Comparison of ENCODE assay signal across 1 cellular context in genomic region chr1:64917328-64917861, GRCh38.
TF ChIP-seq lines count a peak whose summit lies in the region.

No MANE protein-coding gene starts in this region.

TF ChIP-seq in WTC11, 78 proteins besides CTCF, POLR2A, EP300 and RAD21 (continued from another document):
- TF ChIP-seq, protein P1, sequence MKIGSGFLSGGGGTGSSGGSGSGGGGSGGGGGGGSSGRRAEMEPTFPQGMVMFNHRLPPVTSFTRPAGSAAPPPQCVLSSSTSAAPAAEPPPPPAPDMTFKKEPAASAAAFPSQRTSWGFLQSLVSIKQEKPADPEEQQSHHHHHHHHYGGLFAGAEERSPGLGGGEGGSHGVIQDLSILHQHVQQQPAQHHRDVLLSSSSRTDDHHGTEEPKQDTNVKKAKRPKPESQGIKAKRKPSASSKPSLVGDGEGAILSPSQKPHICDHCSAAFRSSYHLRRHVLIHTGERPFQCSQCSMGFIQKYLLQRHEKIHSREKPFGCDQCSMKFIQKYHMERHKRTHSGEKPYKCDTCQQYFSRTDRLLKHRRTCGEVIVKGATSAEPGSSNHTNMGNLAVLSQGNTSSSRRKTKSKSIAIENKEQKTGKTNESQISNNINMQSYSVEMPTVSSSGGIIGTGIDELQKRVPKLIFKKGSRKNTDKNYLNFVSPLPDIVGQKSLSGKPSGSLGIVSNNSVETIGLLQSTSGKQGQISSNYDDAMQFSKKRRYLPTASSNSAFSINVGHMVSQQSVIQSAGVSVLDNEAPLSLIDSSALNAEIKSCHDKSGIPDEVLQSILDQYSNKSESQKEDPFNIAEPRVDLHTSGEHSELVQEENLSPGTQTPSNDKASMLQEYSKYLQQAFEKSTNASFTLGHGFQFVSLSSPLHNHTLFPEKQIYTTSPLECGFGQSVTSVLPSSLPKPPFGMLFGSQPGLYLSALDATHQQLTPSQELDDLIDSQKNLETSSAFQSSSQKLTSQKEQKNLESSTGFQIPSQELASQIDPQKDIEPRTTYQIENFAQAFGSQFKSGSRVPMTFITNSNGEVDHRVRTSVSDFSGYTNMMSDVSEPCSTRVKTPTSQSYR (CRISPR knock-in tag; IDR thresholded peaks at IDR 0.05), result no peak
- TF ChIP-seq FOXK1 (CRISPR knock-in tag; IDR thresholded peaks at IDR 0.05), result no peak
- TF ChIP-seq, protein P2, sequence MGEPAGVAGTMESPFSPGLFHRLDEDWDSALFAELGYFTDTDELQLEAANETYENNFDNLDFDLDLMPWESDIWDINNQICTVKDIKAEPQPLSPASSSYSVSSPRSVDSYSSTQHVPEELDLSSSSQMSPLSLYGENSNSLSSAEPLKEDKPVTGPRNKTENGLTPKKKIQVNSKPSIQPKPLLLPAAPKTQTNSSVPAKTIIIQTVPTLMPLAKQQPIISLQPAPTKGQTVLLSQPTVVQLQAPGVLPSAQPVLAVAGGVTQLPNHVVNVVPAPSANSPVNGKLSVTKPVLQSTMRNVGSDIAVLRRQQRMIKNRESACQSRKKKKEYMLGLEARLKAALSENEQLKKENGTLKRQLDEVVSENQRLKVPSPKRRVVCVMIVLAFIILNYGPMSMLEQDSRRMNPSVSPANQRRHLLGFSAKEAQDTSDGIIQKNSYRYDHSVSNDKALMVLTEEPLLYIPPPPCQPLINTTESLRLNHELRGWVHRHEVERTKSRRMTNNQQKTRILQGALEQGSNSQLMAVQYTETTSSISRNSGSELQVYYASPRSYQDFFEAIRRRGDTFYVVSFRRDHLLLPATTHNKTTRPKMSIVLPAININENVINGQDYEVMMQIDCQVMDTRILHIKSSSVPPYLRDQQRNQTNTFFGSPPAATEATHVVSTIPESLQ (CRISPR knock-in tag; IDR thresholded peaks at IDR 0.05), result no peak
- TF ChIP-seq ZNF121 (CRISPR knock-in tag; IDR thresholded peaks at IDR 0.05), result no peak
- no peak for TF ChIP-seq ZNF317 (CRISPR knock-in tag; IDR thresholded peaks at IDR 0.05; ENCODE audit: borderline replicate concordance, low read depth)
- TF ChIP-seq TP53 (CRISPR knock-in tag; IDR thresholded peaks at IDR 0.05), result no peak
- no peak for TF ChIP-seq TEAD4 (CRISPR knock-in tag; IDR thresholded peaks at IDR 0.05)
- TF ChIP-seq, protein P3, sequence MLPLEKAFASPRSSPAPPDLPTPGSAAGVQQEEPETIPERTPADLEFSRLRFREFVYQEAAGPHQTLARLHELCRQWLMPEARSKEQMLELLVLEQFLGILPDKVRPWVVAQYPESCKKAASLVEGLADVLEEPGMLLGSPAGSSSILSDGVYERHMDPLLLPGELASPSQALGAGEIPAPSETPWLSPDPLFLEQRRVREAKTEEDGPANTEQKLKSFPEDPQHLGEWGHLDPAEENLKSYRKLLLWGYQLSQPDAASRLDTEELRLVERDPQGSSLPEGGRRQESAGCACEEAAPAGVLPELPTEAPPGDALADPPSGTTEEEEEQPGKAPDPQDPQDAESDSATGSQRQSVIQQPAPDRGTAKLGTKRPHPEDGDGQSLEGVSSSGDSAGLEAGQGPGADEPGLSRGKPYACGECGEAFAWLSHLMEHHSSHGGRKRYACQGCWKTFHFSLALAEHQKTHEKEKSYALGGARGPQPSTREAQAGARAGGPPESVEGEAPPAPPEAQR (CRISPR knock-in tag; IDR thresholded peaks at IDR 0.05), result no peak
- TF ChIP-seq, protein P4, sequence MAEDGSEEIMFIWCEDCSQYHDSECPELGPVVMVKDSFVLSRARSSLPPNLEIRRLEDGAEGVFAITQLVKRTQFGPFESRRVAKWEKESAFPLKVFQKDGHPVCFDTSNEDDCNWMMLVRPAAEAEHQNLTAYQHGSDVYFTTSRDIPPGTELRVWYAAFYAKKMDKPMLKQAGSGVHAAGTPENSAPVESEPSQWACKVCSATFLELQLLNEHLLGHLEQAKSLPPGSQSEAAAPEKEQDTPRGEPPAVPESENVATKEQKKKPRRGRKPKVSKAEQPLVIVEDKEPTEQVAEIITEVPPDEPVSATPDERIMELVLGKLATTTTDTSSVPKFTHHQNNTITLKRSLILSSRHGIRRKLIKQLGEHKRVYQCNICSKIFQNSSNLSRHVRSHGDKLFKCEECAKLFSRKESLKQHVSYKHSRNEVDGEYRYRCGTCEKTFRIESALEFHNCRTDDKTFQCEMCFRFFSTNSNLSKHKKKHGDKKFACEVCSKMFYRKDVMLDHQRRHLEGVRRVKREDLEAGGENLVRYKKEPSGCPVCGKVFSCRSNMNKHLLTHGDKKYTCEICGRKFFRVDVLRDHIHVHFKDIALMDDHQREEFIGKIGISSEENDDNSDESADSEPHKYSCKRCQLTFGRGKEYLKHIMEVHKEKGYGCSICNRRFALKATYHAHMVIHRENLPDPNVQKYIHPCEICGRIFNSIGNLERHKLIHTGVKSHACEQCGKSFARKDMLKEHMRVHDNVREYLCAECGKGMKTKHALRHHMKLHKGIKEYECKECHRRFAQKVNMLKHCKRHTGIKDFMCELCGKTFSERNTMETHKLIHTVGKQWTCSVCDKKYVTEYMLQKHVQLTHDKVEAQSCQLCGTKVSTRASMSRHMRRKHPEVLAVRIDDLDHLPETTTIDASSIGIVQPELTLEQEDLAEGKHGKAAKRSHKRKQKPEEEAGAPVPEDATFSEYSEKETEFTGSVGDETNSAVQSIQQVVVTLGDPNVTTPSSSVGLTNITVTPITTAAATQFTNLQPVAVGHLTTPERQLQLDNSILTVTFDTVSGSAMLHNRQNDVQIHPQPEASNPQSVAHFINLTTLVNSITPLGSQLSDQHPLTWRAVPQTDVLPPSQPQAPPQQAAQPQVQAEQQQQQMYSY (CRISPR knock-in tag; IDR thresholded peaks at IDR 0.05), result no peak
- TF ChIP-seq, protein P5, sequence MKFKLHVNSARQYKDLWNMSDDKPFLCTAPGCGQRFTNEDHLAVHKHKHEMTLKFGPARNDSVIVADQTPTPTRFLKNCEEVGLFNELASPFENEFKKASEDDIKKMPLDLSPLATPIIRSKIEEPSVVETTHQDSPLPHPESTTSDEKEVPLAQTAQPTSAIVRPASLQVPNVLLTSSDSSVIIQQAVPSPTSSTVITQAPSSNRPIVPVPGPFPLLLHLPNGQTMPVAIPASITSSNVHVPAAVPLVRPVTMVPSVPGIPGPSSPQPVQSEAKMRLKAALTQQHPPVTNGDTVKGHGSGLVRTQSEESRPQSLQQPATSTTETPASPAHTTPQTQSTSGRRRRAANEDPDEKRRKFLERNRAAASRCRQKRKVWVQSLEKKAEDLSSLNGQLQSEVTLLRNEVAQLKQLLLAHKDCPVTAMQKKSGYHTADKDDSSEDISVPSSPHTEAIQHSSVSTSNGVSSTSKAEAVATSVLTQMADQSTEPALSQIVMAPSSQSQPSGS (CRISPR knock-in tag; IDR thresholded peaks at IDR 0.05; ENCODE audit: borderline replicate concordance, low read depth), result no peak
